ENCODE assay signal across 27 cellular contexts in the genomic region with DNA sequence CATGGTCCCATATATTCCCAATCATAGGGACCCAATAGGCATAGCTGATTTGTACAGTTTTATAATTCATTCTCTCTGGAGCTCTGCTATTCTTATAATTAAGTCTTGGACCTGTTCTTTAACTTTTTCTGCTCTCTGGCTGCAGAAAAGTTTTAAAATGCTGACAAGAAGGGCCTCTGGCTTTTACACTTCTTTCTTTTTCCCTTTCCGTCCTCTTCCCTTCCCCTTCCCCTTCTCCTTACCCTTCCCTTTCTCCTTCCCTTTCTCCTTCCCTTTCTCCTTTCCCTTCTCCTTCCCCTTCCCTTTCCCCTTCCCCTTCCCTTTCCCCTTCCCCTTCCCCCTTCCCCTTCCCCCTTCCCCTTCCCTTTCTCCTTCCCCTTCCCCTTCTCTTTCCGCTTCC.
"Had no signal": no experiment of that assay in that cellular context is flagged by ENCODE, and none has a peak within 500 bp of the region (broad histone marks: within the 10 kb centered on the region; RNA-seq: fewer than 3 reads in every experiment).

No MANE protein-coding gene starts in this region.

- H3K4me3 ChIP-seq: stomach, suprapubic skin, testis, thoracic aorta, thyroid gland, tibial artery, tibial nerve, transverse colon, upper lobe of left lung, upper lobe of right lung, uterus, vagina had no signal

- FAIRE-seq: urothelium cell line had no signal

- DNase-seq: stimulated activated CD4-positive, alpha-beta T cell treated with anti-CD3 and anti-CD28 coated beads, Interleukin-2, amount 100 ng/mL, for 48 hours; stimulated activated CD4-positive, alpha-beta T cell treated with anti-CD3 and anti-CD28 coated beads, Interleukin-4, amount 100 ng/mL, for 1 hour; stimulated activated CD4-positive, alpha-beta T cell treated with anti-CD3 and anti-CD28 coated beads, Interleukin-4, amount 100 ng/mL, for 24 hours; stimulated activated CD4-positive, alpha-beta T cell treated with anti-CD3 and anti-CD28 coated beads, Interleukin-4, amount 100 ng/mL, for 4 hours; stimulated activated CD8-positive, alpha-beta memory T cell treated with anti-CD3 and anti-CD28 coated beads, Interleukin-4, amount 100 ng/mL, for 48 hours; stimulated activated naive B cell treated with anti-CD40 and anti-IgM and Interleukin-4, amounts not matched to agents 10 μg/mL and 1 μg/mL and 100 μg/mL, for 72 hours; stimulated activated naive CD4-positive, alpha-beta T cell; stimulated activated naive CD4-positive, alpha-beta T cell treated with Interleukin-2 at 50 U/mL for 16 hours; stimulated activated naive CD8-positive, alpha-beta T cell treated with anti-CD3 and anti-CD28 coated beads, Interleukin-15, amount 100 ng/mL, for 72 hours; stimulated activated naive CD8-positive, alpha-beta T cell treated with anti-CD3 and anti-CD28 coated beads, Interleukin-15, Interleukin-2, amounts not matched to agents 100 U/mL and 50 U/mL, for 24 hours; stomach; substantia nigra; testis; thyroid gland; tibial artery; transverse colon; trophoblast cell; upper lobe of left lung; upper lobe of right lung; uterus had no signal

- H3K27me3 ChIP-seq: stomach, suprapubic skin, testis, thyroid gland, tibial artery, tibial nerve, transverse colon, upper lobe of left lung, upper lobe of right lung, uterus, vagina had no signal

- ATAC-seq: stimulated activated effector memory CD8-positive, alpha-beta T cell treated with anti-CD3 and anti-CD28 coated beads, Interleukin-12 subunit alpha, Interleukin-12 subunit beta, amount 100 ng/mL, for 72 hours; stimulated activated memory B cell treated with anti-CD40 and anti-IgM and Interleukin-4, amounts not matched to agents 10 μg/mL and 1 μg/mL and 100 μg/mL, for 72 hours; stimulated activated naive B cell treated with anti-CD40 and anti-IgM and Interleukin-4, amounts not matched to agents 10 μg/mL and 1 μg/mL and 100 μg/mL, for 72 hours; stimulated activated naive CD8-positive, alpha-beta T cell treated with anti-CD3 and anti-CD28 coated beads, Interleukin-15, amount 100 ng/mL, for 72 hours; stimulated activated naive CD8-positive, alpha-beta T cell treated with anti-CD3 and anti-CD28 coated beads, Interleukin-15, Interleukin-2, amounts not matched to agents 100 U/mL and 50 U/mL, for 24 hours; upper lobe of right lung had no signal

- H3K36me3 ChIP-seq: stomach, suprapubic skin, thoracic aorta, thyroid gland, tibial artery, tibial nerve, transverse colon, upper lobe of left lung, upper lobe of right lung, uterus, vagina had no signal

- H3K4me1 ChIP-seq: stomach, suprapubic skin, testis, thyroid gland, tibial artery, tibial nerve, transverse colon, upper lobe of left lung, upper lobe of right lung, uterus, vagina had no signal

- H3K27ac ChIP-seq: stomach, suprapubic skin, testis, thoracic aorta, thyroid gland, tibial artery, tibial nerve, transverse colon, upper lobe of left lung, upper lobe of right lung, uterus, vagina had no signal

- H3K9me3 ChIP-seq: suprapubic skin, testis, thoracic aorta, thyroid gland, tibial artery, tibial nerve, transverse colon, upper lobe of left lung, upper lobe of right lung, uterus, vagina had no signal
